27 cellular contexts compared by ENCODE assay signal in genomic region chr6:4588163-4588562, GRCh38.
DNase-seq lines count a peak whose midpoint lies in the region; ATAC-seq, FAIRE-seq and TF ChIP-seq lines count a peak whose summit lies in the region.
"Had no signal": no experiment of that assay in that cellular context is flagged by ENCODE, and none has a peak within 500 bp of the region (broad histone marks: within the 10 kb centered on the region; RNA-seq: fewer than 3 reads in every experiment).

No MANE protein-coding gene starts in this region.

- BruUV-seq in HepG2 (replicated peaks; lab: Mats Ljungman, UMichigan), result no TSS peak

- H3K4me3 ChIP-seq in HepG2 (replicated peaks in 1 of 3; ENCODE audit: insufficient read depth in 1 of 3, low read depth in 2 of 3, low read length in 3 of 3), result no peak overlapping the region
- H3K4me3 ChIP-seq in right lobe of liver, result no peak overlapping the region
- H3K4me3 ChIP-seq: BLaER1, GM12878 had no signal

- H3K27me3 ChIP-seq in HepG2 (ENCODE audit: control insufficient read depth in 1 of 2, insufficient read depth in 2 of 2, low read length in 2 of 2) (peaks cover 2 to 55% of the 10 kb centered on the region in 2 experiments; a peak in 4 of 5 replicates), right lobe of liver (no peaks in the 10 kb centered on the region)
- H3K27me3 ChIP-seq: BLaER1 had no signal

- WGBS in HepG2 (ENCODE audit: low lambda C conversion rate), result 7% methylated on average over 5 of the region's 5 CpGs
- 83% methylated on average over 5 of the region's 5 CpGs for WGBS in right lobe of liver (ENCODE audit: insufficient coverage, low coverage, low lambda C conversion rate, missing lambda C conversion rate)

- H3K36me3 ChIP-seq in HepG2 (replicated peaks in 1 of 2; ENCODE audit: control insufficient read depth in 1 of 2, insufficient read depth in 2 of 2, low read length in 2 of 2) (no peaks in the 10 kb centered on the region), right lobe of liver (no peaks in the 10 kb centered on the region)
- H3K36me3 ChIP-seq: BE2C, BLaER1 had no signal

- DNase-seq in HepG2 (ENCODE audit: low spot score) (no peak), right lobe of liver (no peak), osteocyte (ENCODE audit: extremely low spot score, unreplicated experiment) (peak; percentile 21), kidney glomerular epithelial cell (lab: John Stamatoyannopoulos, UW) (no peak), NCI-H2171 treated with DMSO at 0.1 percent for 48 hours (lab: John Stamatoyannopoulos, UW) (no peak)
- DNase-seq: 8988T; ACHN; BE2C; C1 segment of cervical spinal cord; CD4-positive, alpha-beta memory T cell; CD4-positive, CD25-positive, alpha-beta regulatory T cell; CD8-positive, alpha-beta memory T cell; COR-L47; DMS 273 treated with DMSO at 0.1 percent for 48 hours; DMS153; DMS53; DMS79; DND-41; EL; GDM1 had no signal

- FAIRE-seq in HepG2 (lab: Jason Lieb, UNC), result no peak
- FAIRE-seq: A204.1, GM12878, GM12892, GM18507, GM19239 had no signal

- TF ChIP-seq EP300 in HepG2 (IDR thresholded peaks at IDR 0.05; ENCODE audit: low read depth in 2 of 2, low read length in 2 of 2) (no peak), HepG2 (CRISPR knock-in tag; IDR thresholded peaks at IDR 0.05; ENCODE audit: borderline replicate concordance) (no peak)

- H3K9me3 ChIP-seq in HepG2 (ENCODE audit: low read length), result no peaks in the 10 kb centered on the region
- no peaks in the 10 kb centered on the region for H3K9me3 ChIP-seq in right lobe of liver
- H3K9me3 ChIP-seq: BE2C, BLaER1 had no signal

- TF ChIP-seq POLR2A in HepG2 (IDR thresholded peaks at IDR 0.05; ENCODE audit: insufficient read depth in 1 of 2, low read depth in 2 of 2, low read length in 2 of 2) (no peak), right lobe of liver (IDR thresholded peaks at IDR 0.05) (no peak)

- peaks cover 16% of the 10 kb centered on the region for H3K4me1 Mint-ChIP-seq in osteocyte (ENCODE audit: unreplicated experiment)
- H3K4me1 Mint-ChIP-seq: CD4-positive, alpha-beta memory T cell; CD4-positive, CD25-positive, alpha-beta regulatory T cell had no signal

- H3K27me3 Mint-ChIP-seq in osteocyte (ENCODE audit: unreplicated experiment), result no peaks in the 10 kb centered on the region
- H3K27me3 Mint-ChIP-seq: CD4-positive, CD25-positive, alpha-beta regulatory T cell had no signal

- H3K27ac ChIP-seq in HepG2 (ENCODE audit: extremely low read length, insufficient read depth, low read length) (no peak overlapping the region), right lobe of liver (no peak overlapping the region)
- H3K27ac ChIP-seq: BLaER1 had no signal

- H3K9ac ChIP-seq in HepG2 (ENCODE audit: insufficient read depth, low read depth, low read length), result no peak overlapping the region
- H3K9ac ChIP-seq: BLaER1 had no signal

- H3K4me2 ChIP-seq in HepG2 (ENCODE audit: low read depth, low read length), result no peak overlapping the region
- H3K4me2 ChIP-seq: BLaER1 had no signal

- intact Hi-C loops in HepG2 (cut with micrococcal nuclease; ENCODE audit: unreplicated experiment) (no loop called here), right lobe of liver (cut with DNase I) (no loop called here)

- H3K4me1 ChIP-seq in HepG2 (ENCODE audit: insufficient read depth, low read length) (no peaks in the 10 kb centered on the region), right lobe of liver (no peaks in the 10 kb centered on the region)
- H3K4me1 ChIP-seq: BE2C, BLaER1 had no signal

- no peaks in the 10 kb centered on the region for H3K36me3 Mint-ChIP-seq in osteocyte (ENCODE audit: unreplicated experiment)
- H3K36me3 Mint-ChIP-seq: CD14-positive monocyte; CD4-positive, alpha-beta memory T cell; CD4-positive, CD25-positive, alpha-beta regulatory T cell; CD8-positive, alpha-beta memory T cell had no signal

- H4K20me1 ChIP-seq in HepG2 (ENCODE audit: insufficient read depth, low read length), result no peaks in the 10 kb centered on the region
- H4K20me1 ChIP-seq: BLaER1 had no signal

- H3K79me2 ChIP-seq in HepG2 (ENCODE audit: insufficient read depth, low read length), result no peaks in the 10 kb centered on the region

- H3K27ac Mint-ChIP-seq in osteocyte (ENCODE audit: unreplicated experiment), result no peak overlapping the region
- H3K27ac Mint-ChIP-seq: CD14-positive monocyte; CD4-positive, CD25-positive, alpha-beta regulatory T cell had no signal

- no peaks in the 10 kb centered on the region for H3K9me3 Mint-ChIP-seq in osteocyte (ENCODE audit: unreplicated experiment)
- H3K9me3 Mint-ChIP-seq: CD8-positive, alpha-beta memory T cell had no signal

- in situ Hi-C loops in HepG2 (cut with HindIII; ENCODE audit: extremely low pct_ligation_motif_present, low pct_unique_long_range_greater_than_20kb), result no loop called here

- no peak for TF ChIP-seq CTCF in HepG2 (CRISPR knock-in tag; IDR thresholded peaks at IDR 0.05)
- TF ChIP-seq CTCF in right lobe of liver (IDR thresholded peaks at IDR 0.05), result no peak
- TF ChIP-seq CTCF in osteocyte (IDR thresholded peaks at IDR 0.05), result no peak

- no peak for ATAC-seq in HepG2
- ATAC-seq in right lobe of liver, result no peak
- ATAC-seq: GM12878 had no signal

- CTCF ChIA-PET in HepG2 (lab: Yijun Ruan, JAX; ENCODE audit: low intra/inter-chr PET ratio, low total read pairs), result no interaction called here

- no peak overlapping the region for H2AFZ ChIP-seq in HepG2 (ENCODE audit: low read length)

- H3K4me3 Mint-ChIP-seq in osteocyte (ENCODE audit: unreplicated experiment), result no peak overlapping the region
- H3K4me3 Mint-ChIP-seq: CD14-positive monocyte; CD4-positive, alpha-beta memory T cell; CD4-positive, CD25-positive, alpha-beta regulatory T cell; CD8-positive, alpha-beta memory T cell had no signal

- POLR2A ChIA-PET in HepG2 (lab: Yijun Ruan, JAX), result no interaction called here

- no peak for TF ChIP-seq RAD21 in HepG2 (CRISPR knock-in tag; IDR thresholded peaks at IDR 0.05)

TF ChIP-seq in HepG2, 621 proteins besides CTCF, POLR2A, EP300 and RAD21:
- TF ChIP-seq CREB1 (IDR thresholded peaks at IDR 0.05) (peak; percentile 92), CREB1 (CRISPR knock-in tag; IDR thresholded peaks at IDR 0.05) (no peak), WIZ (CRISPR knock-in tag; IDR thresholded peaks at IDR 0.05) (no peak)
